ENCODE assay signal across 11 cellular contexts in the genomic region with DNA sequence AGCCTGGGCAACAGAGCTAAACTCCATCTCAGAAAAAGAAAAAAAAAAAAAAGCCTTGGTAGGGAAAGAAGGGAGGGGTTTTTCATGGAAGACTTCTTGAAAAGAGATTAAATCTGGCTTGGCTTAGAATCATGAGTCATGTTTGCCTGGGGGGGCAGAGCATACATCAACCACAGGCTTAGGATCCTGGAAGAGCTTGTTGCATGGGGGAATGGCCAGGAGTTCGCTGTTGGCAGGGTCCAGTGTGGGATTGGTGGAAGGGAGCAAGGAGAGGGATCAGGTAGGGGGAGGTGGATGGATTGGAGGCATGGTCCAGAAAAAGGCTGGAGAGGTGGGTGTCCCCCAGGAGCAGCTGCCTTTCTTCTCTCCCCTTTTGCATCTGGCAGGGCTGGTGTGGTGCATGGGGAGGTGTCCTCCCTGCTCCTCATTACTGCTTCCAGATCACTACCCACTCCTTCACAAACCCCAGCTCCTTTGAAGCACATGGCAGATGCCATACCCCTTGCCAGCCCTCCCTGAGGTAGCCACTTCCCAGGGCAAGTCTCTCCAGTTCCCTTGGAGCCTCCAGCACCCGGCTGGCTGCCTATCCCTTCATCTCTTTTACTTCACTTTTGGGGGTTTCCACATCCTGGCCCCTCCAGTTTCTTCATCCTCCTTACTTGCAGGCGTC. TPM values are rescaled to one million over a fixed set of nuclear protein-coding genes. Genes with fewer than 3 reads are reported as not detected.
DNase-seq lines count a peak whose midpoint lies in the region; ATAC-seq and TF ChIP-seq lines count a peak whose summit lies in the region.
"Had no signal": no experiment of that assay in that cellular context is flagged by ENCODE, and none has a peak within 500 bp of the region (broad histone marks: within the 10 kb centered on the region; RNA-seq: fewer than 3 reads in every experiment).

No MANE protein-coding gene starts in this region.

- H3K27me3 Mint-ChIP-seq in activated naive CD4-positive, alpha-beta T cell treated with anti-CD3 and anti-CD28 coated beads, Interleukin-2, amount 50 U/mL, for 24 hours, result no peaks in the 10 kb centered on the region
- peaks cover 49% of the 10 kb centered on the region for H3K27me3 Mint-ChIP-seq in activated naive CD4-positive, alpha-beta T cell treated with anti-CD3 and anti-CD28 coated beads, Interleukin-2, amount 10 ng/mL, durations not matched to agents 7 days and 5 days

- H3K27ac ChIP-seq in WERI-Rb-1 (peak overlapping the region; percentile 31; the same call in 1 of the 2 replicates), thoracic aorta (no peak overlapping the region)

- H3K27me3 ChIP-seq in WERI-Rb-1 (ENCODE audit: insufficient read depth, low read depth, severe bottlenecking), result no peaks in the 10 kb centered on the region
- H3K27me3 ChIP-seq in thoracic aorta (replicated peaks; ENCODE audit: insufficient read depth), result no peaks in the 10 kb centered on the region

- peak overlapping the region; percentile 30 for H3K4me3 Mint-ChIP-seq in activated naive CD4-positive, alpha-beta T cell treated with anti-CD3 and anti-CD28 coated beads, Interleukin-2, amount 50 U/mL, for 24 hours
- no peak overlapping the region for H3K4me3 Mint-ChIP-seq in activated naive CD4-positive, alpha-beta T cell treated with anti-CD3 and anti-CD28 coated beads, Interleukin-2, amount 10 ng/mL, durations not matched to agents 7 days and 5 days
- H3K4me3 Mint-ChIP-seq: dendritic cell treated with granulocyte-macrophage colony-stimulating factor and Interleukin-4, amounts not matched to agents 40 ng/mL and 50 ng/mL, for 4 days had no signal

- peaks cover 12% of the 10 kb centered on the region for H3K4me1 Mint-ChIP-seq in activated naive CD4-positive, alpha-beta T cell treated with anti-CD3 and anti-CD28 coated beads, Interleukin-2, amount 50 U/mL, for 24 hours
- H3K4me1 Mint-ChIP-seq in activated naive CD4-positive, alpha-beta T cell treated with anti-CD3 and anti-CD28 coated beads, Interleukin-2, amount 10 ng/mL, durations not matched to agents 7 days and 5 days, result peaks cover 13% of the 10 kb centered on the region

- TF ChIP-seq CTCF in WERI-Rb-1 (IDR thresholded peaks at IDR 0.05; ENCODE audit: low read depth, low read length), result no peak
- no peak for TF ChIP-seq CTCF in foreskin fibroblast (IDR thresholded peaks at IDR 0.05; ENCODE audit: low read depth, low read length)
- TF ChIP-seq CTCF in thoracic aorta (IDR thresholded peaks at IDR 0.05), result no peak

- no peaks in the 10 kb centered on the region for H3K36me3 Mint-ChIP-seq in activated naive CD4-positive, alpha-beta T cell treated with anti-CD3 and anti-CD28 coated beads, Interleukin-2, amount 50 U/mL, for 24 hours
- H3K36me3 Mint-ChIP-seq in activated naive CD4-positive, alpha-beta T cell treated with anti-CD3 and anti-CD28 coated beads, Interleukin-2, amount 10 ng/mL, durations not matched to agents 7 days and 5 days, result no peaks in the 10 kb centered on the region

- ATAC-seq in thoracic aorta (ENCODE audit: insufficient number of reproducible peaks, low FRiP score, low read depth), result no peak
- ATAC-seq: activated CD4-positive, CD25-positive, alpha-beta regulatory T cell treated with anti-CD3 and anti-CD28 coated beads, Interleukin-2, amount 50 U/mL, for 24 hours had no signal

- H3K36me3 ChIP-seq in WERI-Rb-1 (peaks cover 6% of the 10 kb centered on the region), thoracic aorta (no peaks in the 10 kb centered on the region)

- no peaks in the 10 kb centered on the region for H3K9me3 Mint-ChIP-seq in activated naive CD4-positive, alpha-beta T cell treated with anti-CD3 and anti-CD28 coated beads, Interleukin-2, amount 50 U/mL, for 24 hours
- H3K9me3 Mint-ChIP-seq in activated naive CD4-positive, alpha-beta T cell treated with anti-CD3 and anti-CD28 coated beads, Interleukin-2, amount 10 ng/mL, durations not matched to agents 7 days and 5 days, result no peaks in the 10 kb centered on the region
- H3K9me3 Mint-ChIP-seq: dendritic cell treated with granulocyte-macrophage colony-stimulating factor and Interleukin-4, amounts not matched to agents 40 ng/mL and 50 ng/mL, for 4 days had no signal

- DNase-seq in activated naive CD4-positive, alpha-beta T cell treated with anti-CD3 and anti-CD28 coated beads, Interleukin-2, amount 10 ng/mL, durations not matched to agents 7 days and 5 days, result no peak
- DNase-seq in WERI-Rb-1, result peak; percentile 46
- DNase-seq in foreskin fibroblast, result peak in 1 of 2 donors; percentile 74
- DNase-seq in thoracic aorta (ENCODE audit: low spot score), result no peak
- DNase-seq in NCI-H2081 treated with DMSO at 0.1 percent for 48 hours (lab: John Stamatoyannopoulos, UW), result no peak
- no peak for DNase-seq in NCI-H2081 (lab: John Stamatoyannopoulos, UW)
- DNase-seq in cerebellar cortex (ENCODE audit: low spot score), result no peak
- DNase-seq: midbrain had no signal

- no peak overlapping the region for H3K27ac Mint-ChIP-seq in activated naive CD4-positive, alpha-beta T cell treated with anti-CD3 and anti-CD28 coated beads, Interleukin-2, amount 50 U/mL, for 24 hours
- H3K27ac Mint-ChIP-seq in activated naive CD4-positive, alpha-beta T cell treated with anti-CD3 and anti-CD28 coated beads, Interleukin-2, amount 10 ng/mL, durations not matched to agents 7 days and 5 days, result no peak overlapping the region
- H3K27ac Mint-ChIP-seq: dendritic cell treated with granulocyte-macrophage colony-stimulating factor and Interleukin-4, amounts not matched to agents 40 ng/mL and 50 ng/mL, for 4 days had no signal

- no peak overlapping the region for H3K4me3 ChIP-seq in WERI-Rb-1 (ENCODE audit: low read depth, low read length)
- H3K4me3 ChIP-seq in foreskin fibroblast (ENCODE audit: low read depth in 1 of 2, low read length in 2 of 2), result peak overlapping the region; percentile 80 to 98
- H3K4me3 ChIP-seq in thoracic aorta, result peak overlapping the region; percentile 18

- H3K4me1 ChIP-seq in thoracic aorta (ENCODE audit: control insufficient read depth in 1 of 2, low read depth in 2 of 2), result peaks cover 9 to 28% of the 10 kb centered on the region in 2 donors

- H3K9me3 ChIP-seq in WERI-Rb-1 (ENCODE audit: severe bottlenecking), result peaks cover 5% of the 10 kb centered on the region
- no peaks in the 10 kb centered on the region for H3K9me3 ChIP-seq in thoracic aorta

- CTCF ChIA-PET in activated naive CD4-positive, alpha-beta T cell treated with anti-CD3 and anti-CD28 coated beads, Interleukin-2, amount 10 ng/mL, durations not matched to agents 7 days and 5 days (lab: Charles Lee), result no interaction called here

RNA-seq across cellular contexts. Expression of a gene that starts 2.5 kb away (rescaled TPM):
- 100 to 1,000 TPM in 1 of 2 donors, 10 to 100 TPM in 1; 68.5 to 103 TPM for total RNA-seq in thoracic aorta
